In the genomic region with DNA sequence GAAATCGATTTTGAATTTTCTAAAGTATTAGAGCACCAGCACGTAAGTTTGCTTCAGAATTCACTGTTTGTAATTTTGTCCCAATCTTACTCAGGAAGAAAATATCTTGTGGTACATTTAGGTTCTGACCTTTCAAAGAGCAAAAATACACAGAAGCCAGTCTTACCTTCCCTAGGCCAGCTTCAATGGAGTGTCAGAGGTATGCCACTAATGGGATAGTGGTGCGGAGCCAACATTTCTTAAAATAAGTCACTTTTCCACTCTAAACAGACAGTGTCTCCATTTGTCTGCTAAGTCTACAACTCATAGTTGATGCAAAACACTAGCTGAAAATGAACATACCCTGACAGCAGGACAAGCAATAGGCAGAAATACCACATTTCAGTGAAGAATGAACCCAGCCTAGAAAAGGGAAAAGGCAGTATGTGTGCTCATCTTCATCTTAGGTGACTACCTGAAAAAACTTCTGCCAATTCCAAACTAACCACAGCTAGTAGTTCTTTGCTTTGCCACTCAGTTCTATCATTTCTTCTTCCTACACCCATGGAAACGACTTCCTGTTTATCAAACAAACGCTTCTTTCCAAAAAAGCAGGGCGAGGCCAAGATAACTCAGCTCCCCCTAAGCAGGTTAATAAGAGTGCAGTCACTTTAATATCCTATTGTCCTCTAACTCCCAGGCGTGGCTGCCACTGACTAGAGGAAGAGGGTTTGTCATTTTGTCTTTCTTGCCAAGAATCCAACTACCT, we compare ENCODE assay signal across 8 cellular contexts.
A peak's percentile ranks its signal among the peaks of the same experiment; 100 is the strongest.
DNase-seq lines count a peak whose midpoint lies in the region; ATAC-seq and TF ChIP-seq lines count a peak whose summit lies in the region.

No MANE protein-coding gene starts in this region.

- TF ChIP-seq CTCF in right atrium auricular region (IDR thresholded peaks at IDR 0.05) (no peak), upper lobe of left lung (IDR thresholded peaks at IDR 0.05) (no peak)

- H3K9me3 ChIP-seq in right atrium auricular region (no peaks in the 10 kb centered on the region), upper lobe of left lung (no peaks in the 10 kb centered on the region)

- peak in 1 of 4 donors; percentile 40 for TF ChIP-seq EP300 in upper lobe of left lung (IDR thresholded peaks at IDR 0.05)

- DNase-seq in activated gamma-delta T cell treated with Interleukin-2 at 50 U/mL for 16 hours = peak; percentile 21
- DNase-seq in activated gamma-delta T cell (lab: John Stamatoyannopoulos, UW) = no peak
- peak; percentile 30 for DNase-seq in activated CD4-positive, alpha-beta T cell treated with anti-CD3 and anti-CD28 coated beads, Interleukin-2, amount 50 U/mL, for 1 hour
- peak; percentile 63 for DNase-seq in right atrium auricular region (ENCODE audit: low spot score)
- no peak for DNase-seq in upper lobe of left lung
- no peak for DNase-seq in NCI-H146 (lab: John Stamatoyannopoulos, UW)
- DNase-seq in activated CD8-positive, alpha-beta memory T cell treated with anti-CD3 and anti-CD28 coated beads for 24 hours = no peak

- H3K36me3 ChIP-seq in right atrium auricular region = no peaks in the 10 kb centered on the region
- peaks cover 0 to 7% (median 2%) of the 10 kb centered on the region in 4 donors for H3K36me3 ChIP-seq in upper lobe of left lung

- H3K4me3 ChIP-seq in right atrium auricular region = no peak overlapping the region
- H3K4me3 ChIP-seq in upper lobe of left lung = no peak overlapping the region

- WGBS in upper lobe of left lung, 2 donors = 44 to 53% methylated on average over 7 of the region's 7 CpGs

- H3K4me1 ChIP-seq in right atrium auricular region = peaks cover 0 to 55% of the 10 kb centered on the region in 2 donors
- peaks cover 42 to 48% (median 45%) of the 10 kb centered on the region in 4 donors for H3K4me1 ChIP-seq in upper lobe of left lung

- H3K27ac ChIP-seq in right atrium auricular region = peak overlapping the region; percentile 41 to 54
- H3K27ac ChIP-seq in upper lobe of left lung = peak overlapping the region in 3 of 4 donors; percentile 40 to 64 (median 41)

- H3K27me3 ChIP-seq in right atrium auricular region (no peaks in the 10 kb centered on the region), upper lobe of left lung (no peaks in the 10 kb centered on the region)

- peak; percentile 53 to 73 for ATAC-seq in upper lobe of left lung (ENCODE audit: low FRiP score in 2 of 2)
- ATAC-seq in HG03469 (IDR thresholded peaks at IDR 0.05; ENCODE audit: unreplicated experiment) = no peak

- TF ChIP-seq POLR2A in upper lobe of left lung (IDR thresholded peaks at IDR 0.05) = no peak

Comparison
In these comparisons a context has a peak if more than half of its experiments do, and no peak if none do; other contexts are left out.
1. DNase-seq: peak in activated gamma-delta T cell treated with Interleukin-2 at 50 U/mL for 16 hours (single experiment), activated CD4-positive, alpha-beta T cell treated with anti-CD3 and anti-CD28 coated beads, Interleukin-2, amount 50 U/mL, for 1 hour (single experiment) and right atrium auricular region (single experiment); none in activated gamma-delta T cell (single experiment), upper lobe of left lung (0 of 2), NCI-H146 (single experiment) and activated CD8-positive, alpha-beta memory T cell treated with anti-CD3 and anti-CD28 coated beads for 24 hours (single experiment).